8 cellular contexts compared by ENCODE assay signal in genomic region chr16:75565640-75566039, GRCh38. TPM values are rescaled to one million over a fixed set of nuclear protein-coding genes. Genes with fewer than 3 reads are reported as not detected.
DNase-seq lines count a peak whose midpoint lies in the region; ATAC-seq and TF ChIP-seq lines count a peak whose summit lies in the region.

No MANE protein-coding gene starts in this region.

- 7% methylated on average over 13 of the region's 15 CpGs for WGBS in right lobe of liver (ENCODE audit: insufficient coverage, low coverage, low lambda C conversion rate, missing lambda C conversion rate)

- no peaks in the 10 kb centered on the region for H3K27me3 ChIP-seq in ascending aorta
- H3K27me3 ChIP-seq in right lobe of liver: no peaks in the 10 kb centered on the region
- no peaks in the 10 kb centered on the region for H3K27me3 ChIP-seq in uterus

- H3K4me3 ChIP-seq in ascending aorta (peak overlapping the region; percentile 93 to 96), right lobe of liver (peak overlapping the region; percentile 90 to 100 (median 99)), uterus (peak overlapping the region; percentile 79 to 95)

- peak; percentile 16 for ATAC-seq in GM18907 (IDR thresholded peaks at IDR 0.05; ENCODE audit: unreplicated experiment)
- ATAC-seq in HG03095 (IDR thresholded peaks at IDR 0.05; ENCODE audit: unreplicated experiment): peak; percentile 7
- peak in 1 of 4 donors; percentile 4 for ATAC-seq in right lobe of liver
- ATAC-seq in HG02885 (IDR thresholded peaks at IDR 0.05; ENCODE audit: poor library complexity, unreplicated experiment): no peak

- H3K9me3 ChIP-seq in ascending aorta: no peaks in the 10 kb centered on the region
- H3K9me3 ChIP-seq in right lobe of liver: no peaks in the 10 kb centered on the region
- no peaks in the 10 kb centered on the region for H3K9me3 ChIP-seq in uterus

- intact Hi-C loops in ascending aorta (cut with DNase I) (loop anchor here (1.0 to 5.0 kb wide), 4 partner anchors 9 to 82 kb away; partner anchors contain the start of genes ADAT1, KARS1, TERF2IP and TMEM231), right lobe of liver (cut with DNase I) (no loop called here), uterus (cut with DNase I; ENCODE audit: low total_unique reads) (loop anchor here (10.0 kb wide), 1 partner anchor 59 kb away; the partner anchor contains the start of gene ADAT1)

- DNase-seq in ascending aorta (ENCODE audit: low spot score in 2 of 2) (no peak), right lobe of liver (no peak), uterus (no peak), AG08395 (ENCODE audit: low spot score) (no peak)
- no peak for DNase-seq in stimulated activated naive CD4-positive, alpha-beta T cell (lab: John Stamatoyannopoulos, UW)

- H3K27ac ChIP-seq in ascending aorta (peak overlapping the region in 1 of 2 donors; percentile 82), right lobe of liver (peak overlapping the region; percentile 30 to 83 (median 69)), uterus (peak overlapping the region; percentile 76 to 81)

- H3K4me1 ChIP-seq in ascending aorta: peaks cover 10 to 41% of the 10 kb centered on the region in 2 donors
- H3K4me1 ChIP-seq in right lobe of liver: peaks cover 0 to 17% (median 0%) of the 10 kb centered on the region in 4 donors
- H3K4me1 ChIP-seq in uterus: peaks cover 0 to 10% of the 10 kb centered on the region in 2 donors

- TF ChIP-seq CTCF in ascending aorta (IDR thresholded peaks at IDR 0.05) (no peak), right lobe of liver (IDR thresholded peaks at IDR 0.05) (no peak), uterus (IDR thresholded peaks at IDR 0.05) (no peak)

- TF ChIP-seq POLR2A in right lobe of liver (IDR thresholded peaks at IDR 0.05) (no peak), uterus (IDR thresholded peaks at IDR 0.05) (no peak)

- H3K36me3 ChIP-seq in ascending aorta (peaks cover 25 to 29% of the 10 kb centered on the region in 2 donors), right lobe of liver (peaks cover 0 to 27% (median 4%) of the 10 kb centered on the region in 4 donors), uterus (no peaks in the 10 kb centered on the region)

RNA-seq across cellular contexts. Expression of gene GABARAPL2, which starts 0.5 kb away (rescaled TPM):
- 56.1 TPM for total RNA-seq in ascending aorta
- total RNA-seq in right lobe of liver: 10 to 100 TPM; 33.4 to 46.5 (median 42.4) TPM
- total RNA-seq in uterus: 10 to 100 TPM; 19.0 to 95.9 (median 79.5) TPM

RNA-seq across cellular contexts. Expression of gene TMEM231, which starts 9.6 kb away (rescaled TPM):
- total RNA-seq in ascending aorta: 59.9 TPM
- total RNA-seq in right lobe of liver: 1 to 10 TPM in 5 of 6 experiments, under 1 TPM in 1; 0.98 to 2.1 (median 1.7) TPM
- total RNA-seq in uterus: 10 to 100 TPM in 3 of 4 donors, 1 to 10 TPM in 1; 5.1 to 21.8 (median 15.2) TPM

RNA-seq across cellular contexts. Expression of gene CHST5, which starts 29.7 kb away (rescaled TPM):
- total RNA-seq in ascending aorta: not detected
- not detected for total RNA-seq in right lobe of liver
- total RNA-seq in uterus: 1 to 10 TPM in 2 of 4 donors, not detected in 2; 1.0 to 2.0 TPM

RNA-seq across cellular contexts. Expression of gene ADAT1, which starts 57.4 kb away (rescaled TPM):
- total RNA-seq in ascending aorta (21.2 TPM), right lobe of liver (10 to 100 TPM; 17.7 to 29.7 (median 20.7) TPM), uterus (10 to 100 TPM; 21.8 to 72.2 (median 46.5) TPM)

Comparison
In these comparisons a context has a peak if more than half of its experiments do, and no peak if none do; other contexts are left out.
1. intact Hi-C loops: an anchor here in ascending aorta (1.0 to 5.0 kb wide) and uterus (10.0 kb wide); none called in right lobe of liver.